Comparison of ENCODE assay signal across 1 cellular context in genomic region chr2:23545391-23545790, GRCh38.
TF ChIP-seq lines count a peak whose summit lies in the region.

No MANE protein-coding gene starts in this region.

TF ChIP-seq in HepG2, 621 proteins besides CTCF, POLR2A, EP300 and RAD21 (continued from another document):
- TF ChIP-seq ZNF142 (CRISPR knock-in tag; IDR thresholded peaks at IDR 0.05) (no peak), SRY (CRISPR knock-in tag; IDR thresholded peaks at IDR 0.05) (no peak), TFAP4 (IDR thresholded peaks at IDR 0.05; ENCODE audit: borderline replicate concordance, low read depth) (no peak), PAXIP1 (CRISPR knock-in tag; conservative IDR thresholded peaks at IDR 0.05) (no peak)
